Comparison of ENCODE assay signal across 8 cellular contexts in the genomic region with DNA sequence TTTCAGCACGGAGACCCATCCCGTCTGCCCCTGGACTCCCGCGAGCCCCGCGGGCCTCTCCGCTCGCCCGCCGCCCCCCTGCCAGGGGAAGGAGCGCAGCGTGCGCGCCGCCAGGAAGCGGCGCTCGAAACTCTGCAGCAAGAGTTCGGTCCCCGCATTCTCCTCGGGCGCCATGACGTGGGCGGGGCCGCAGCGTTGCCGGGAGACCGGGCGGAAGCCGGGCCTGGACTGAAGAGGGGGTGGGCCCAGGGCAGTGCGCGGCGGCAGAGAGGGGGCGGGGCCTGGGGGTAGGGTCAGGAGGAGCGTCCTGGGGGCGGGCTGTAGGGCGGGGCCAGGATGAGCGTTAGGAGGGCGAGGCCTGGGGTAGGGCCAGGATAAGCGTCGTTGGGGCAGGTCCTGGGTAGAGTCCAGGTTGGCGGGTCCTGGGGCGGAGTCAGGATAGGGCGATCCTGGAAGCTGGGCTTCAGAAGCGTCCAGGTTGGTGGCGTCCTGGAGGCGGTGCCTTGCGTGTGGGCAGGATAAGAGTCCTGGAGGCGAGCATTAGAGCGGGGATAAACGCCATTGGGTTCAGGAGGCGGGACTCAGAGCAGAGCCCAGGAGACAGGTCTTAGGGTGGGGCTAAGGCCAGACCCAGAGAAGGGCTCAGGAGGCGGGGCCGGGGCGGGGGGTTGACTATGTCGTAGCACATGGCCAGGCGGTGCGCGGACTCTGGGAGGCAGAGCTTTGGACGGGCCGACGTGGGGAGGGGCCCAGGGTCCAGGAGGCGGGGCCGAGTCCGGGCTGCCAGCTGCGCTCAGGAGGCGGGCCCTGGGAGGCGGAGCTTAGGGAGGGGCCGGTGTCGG.
DNase-seq lines count a peak whose midpoint lies in the region; FAIRE-seq and TF ChIP-seq lines count a peak whose summit lies in the region.
"Not testable (repeated sequence)": the region's sequence is repeated elsewhere in the genome, so short reads cannot be mapped to it uniquely, and the experiment has no call there.

No MANE protein-coding gene starts in this region.

- H3K27me3 Mint-ChIP-seq in HFFc6 (ENCODE audit: insufficient read depth); activated naive CD4-positive, alpha-beta T cell treated with anti-CD3 and anti-CD28 coated beads, Interleukin-2, amount 50 U/mL, for 24 hours: not testable (repeated sequence)

- H3K27ac ChIP-seq in SK-N-SH (ENCODE audit: low read depth in 2 of 2, low read length in 1 of 2) (peak overlapping the region; percentile 64 to 83), neutrophil (peak overlapping the region; percentile 94), subcutaneous abdominal adipose tissue (ENCODE audit: low read depth, low read length) (peak overlapping the region; percentile 89)

- H3K4me3 ChIP-seq in SK-N-SH (ENCODE audit: low read depth in 2 of 2, low read length in 1 of 2) = peak overlapping the region; percentile 61 to 68
- peak overlapping the region; percentile 76 to 94 for H3K4me3 ChIP-seq in neutrophil (ENCODE audit: low read depth in 1 of 2, low read length in 1 of 2)
- H3K4me3 ChIP-seq in subcutaneous abdominal adipose tissue (ENCODE audit: low read depth in 1 of 5, low read length in 5 of 5) = peak overlapping the region in 4 of 5 donors; percentile 64 to 76 (median 70)

- H3K9ac ChIP-seq in SK-N-SH = peak overlapping the region; percentile 81
- peak overlapping the region in 4 of 5 donors; percentile 37 to 75 (median 62) for H3K9ac ChIP-seq in subcutaneous abdominal adipose tissue (ENCODE audit: low read length in 5 of 5)

- 1% methylated on average over 46 of the region's 70 CpGs for WGBS in SK-N-SH (ENCODE audit: low lambda C conversion rate)

- not testable (repeated sequence) for TF ChIP-seq EP300 in SK-N-SH (IDR thresholded peaks at IDR 0.05; ENCODE audit: borderline replicate concordance in 1 of 2, low read depth in 1 of 2, low read length in 1 of 2)

- peak overlapping the region; percentile 93 for H3K4me3 Mint-ChIP-seq in HFFc6
- H3K4me3 Mint-ChIP-seq in activated naive CD4-positive, alpha-beta T cell treated with anti-CD3 and anti-CD28 coated beads, Interleukin-2, amount 50 U/mL, for 24 hours = peak overlapping the region; percentile 99

- H3K36me3 Mint-ChIP-seq in HFFc6 (ENCODE audit: low read depth) = peaks cover 15% of the 10 kb centered on the region; the same call in 1 of the 2 replicates
- not testable (repeated sequence) for H3K36me3 Mint-ChIP-seq in activated naive CD4-positive, alpha-beta T cell treated with anti-CD3 and anti-CD28 coated beads, Interleukin-2, amount 50 U/mL, for 24 hours

- not testable (repeated sequence) for H2AFZ ChIP-seq in SK-N-SH (ENCODE audit: low read depth)

- TF ChIP-seq CTCF in HFFc6 (IDR thresholded peaks at IDR 0.05); SK-N-SH (IDR thresholded peaks at IDR 0.05): not testable (repeated sequence)
- TF ChIP-seq CTCF in neutrophil (IDR thresholded peaks at IDR 0.05) = peak; percentile 22

- FAIRE-seq in G401.6 (lab: Jason Lieb, UNC) = peak; percentile 94

- peaks cover 41% of the 10 kb centered on the region for H3K4me1 Mint-ChIP-seq in HFFc6 (ENCODE audit: low read depth)
- H3K4me1 Mint-ChIP-seq in activated naive CD4-positive, alpha-beta T cell treated with anti-CD3 and anti-CD28 coated beads, Interleukin-2, amount 50 U/mL, for 24 hours = peaks cover 12% of the 10 kb centered on the region

- not testable (repeated sequence) for H3K9me2 ChIP-seq in SK-N-SH

- H3K4me2 ChIP-seq in SK-N-SH = peak overlapping the region; percentile 89

- TF ChIP-seq RAD21 in SK-N-SH (IDR thresholded peaks at IDR 0.05; ENCODE audit: low read length) = not testable (repeated sequence)

- POLR2A ChIA-PET in SK-N-SH (lab: Yijun Ruan, JAX) = interaction anchor here (0.9 kb wide), 1 partner anchor 18 kb away, joined by 3 read pairs; no protein-coding TSS in a partner anchor

- H3K4me1 ChIP-seq in SK-N-SH (ENCODE audit: control insufficient read depth in 1 of 2, insufficient read depth in 2 of 2, low read depth in 1 of 2, low read length in 1 of 2) = not testable (repeated sequence)
- H3K4me1 ChIP-seq in neutrophil (ENCODE audit: control insufficient read depth in 1 of 2, insufficient read depth in 1 of 2, low read depth in 1 of 2, low read length in 1 of 2) = peaks cover 10 to 12% of the 10 kb centered on the region in 2 experiments
- H3K4me1 ChIP-seq in subcutaneous abdominal adipose tissue (ENCODE audit: control insufficient read depth in 5 of 5, insufficient read depth in 5 of 5, low read length in 5 of 5) = peaks cover 1 to 28% (median 18%) of the 10 kb centered on the region in 5 donors

- not testable (repeated sequence) for H3K9me3 Mint-ChIP-seq in HFFc6; activated naive CD4-positive, alpha-beta T cell treated with anti-CD3 and anti-CD28 coated beads, Interleukin-2, amount 50 U/mL, for 24 hours

- not testable (repeated sequence) for H3K9me3 ChIP-seq in SK-N-SH; neutrophil; subcutaneous abdominal adipose tissue (ENCODE audit: control insufficient read depth in 5 of 5, low read length in 5 of 5)

- H3K79me2 ChIP-seq in SK-N-SH (ENCODE audit: insufficient read depth) = peaks cover 11% of the 10 kb centered on the region; the same call in 1 of the 2 replicates

- H3K36me3 ChIP-seq in SK-N-SH (replicated peaks in 1 of 2; ENCODE audit: control insufficient read depth in 1 of 2, insufficient read depth in 2 of 2, low read length in 1 of 2); neutrophil; subcutaneous abdominal adipose tissue (ENCODE audit: control insufficient read depth in 5 of 5, insufficient read depth in 5 of 5, low read length in 5 of 5): not testable (repeated sequence)

- H3F3A ChIP-seq in SK-N-SH (replicated peaks; ENCODE audit: insufficient read depth) = peaks cover 12% of the 10 kb centered on the region

- CTCF ChIA-PET in SK-N-SH (lab: Yijun Ruan, JAX) = not testable (repeated sequence)

- DNase-seq in HFFc6 (peak; percentile 99), MV-4-11 (lab: John Stamatoyannopoulos, UW) (peak; percentile 96), SK-N-SH (peak; percentile 94), germinal center (ENCODE audit: low spot score) (peak; percentile 90)

- H4K20me1 ChIP-seq in SK-N-SH (ENCODE audit: insufficient read depth) = not testable (repeated sequence)

- not testable (repeated sequence) for H3K27me3 ChIP-seq in SK-N-SH (ENCODE audit: insufficient read depth); subcutaneous abdominal adipose tissue (ENCODE audit: control insufficient read depth in 5 of 5, insufficient read depth in 4 of 5, low read length in 5 of 5)
- peaks cover 18% of the 10 kb centered on the region for H3K27me3 ChIP-seq in neutrophil

- peak overlapping the region; percentile 99 for H3K27ac Mint-ChIP-seq in HFFc6
- H3K27ac Mint-ChIP-seq in activated naive CD4-positive, alpha-beta T cell treated with anti-CD3 and anti-CD28 coated beads, Interleukin-2, amount 50 U/mL, for 24 hours = peak overlapping the region; percentile 96

TF ChIP-seq in SK-N-SH, 30 proteins besides CTCF, POLR2A, EP300 and RAD21:
- TF ChIP-seq TAF1 (IDR thresholded peaks at IDR 0.05; ENCODE audit: borderline replicate concordance, low read depth, low read length) (peak; percentile 81), CHD2 (IDR thresholded peaks at IDR 0.05; ENCODE audit: low read length, partially characterized antibody) (peak; percentile 0), GABPA (IDR thresholded peaks at IDR 0.05; ENCODE audit: low read depth) (peak; percentile 42; the same call in 1 of the 2 replicates), MAX (IDR thresholded peaks at IDR 0.05; ENCODE audit: low read depth) (peak; percentile 62; the same call in 1 of the 2 replicates), YY1 (IDR thresholded peaks at IDR 0.05; ENCODE audit: low read depth) (peak; percentile 87), MXI1 (IDR thresholded peaks at IDR 0.05; ENCODE audit: low read depth, low read length) (peak; percentile 51)

Comparison
In these comparisons a context has a peak if more than half of its experiments do, and no peak if none do; other contexts are left out.
1. Peak in every context shown above with its lines: DNase-seq, H3K4me3 ChIP-seq and H3K27ac ChIP-seq.